15 cellular contexts compared by ENCODE assay signal in genomic region chr18:48732767-48733424, GRCh38.
DNase-seq lines count a peak whose midpoint lies in the region; ATAC-seq and TF ChIP-seq lines count a peak whose summit lies in the region.
"Had no signal": no experiment of that assay in that cellular context is flagged by ENCODE, and none has a peak within 500 bp of the region (broad histone marks: within the 10 kb centered on the region; RNA-seq: fewer than 3 reads in every experiment).

No MANE protein-coding gene starts in this region.

- no peaks in the 10 kb centered on the region for H3K9me3 ChIP-seq in RWPE2 (ENCODE audit: severe bottlenecking)
- no peaks in the 10 kb centered on the region for H3K9me3 ChIP-seq in gastrocnemius medialis
- H3K9me3 ChIP-seq: A549, spleen had no signal

- ATAC-seq in HG02852 (IDR thresholded peaks at IDR 0.05; ENCODE audit: unreplicated experiment) (peak; percentile 64), RWPE2 (ENCODE audit: low read depth) (peak; percentile 60), gastrocnemius medialis (no peak), HG03280 (IDR thresholded peaks at IDR 0.05; ENCODE audit: unreplicated experiment) (no peak)
- ATAC-seq: A549, Panc1 had no signal

- H3K4me1 ChIP-seq in RWPE2 (ENCODE audit: insufficient read depth, poor library complexity, severe bottlenecking): peaks cover 29% of the 10 kb centered on the region
- peaks cover 29 to 36% of the 10 kb centered on the region in 2 donors for H3K4me1 ChIP-seq in gastrocnemius medialis
- H3K4me1 ChIP-seq: A549 had no signal

- TF ChIP-seq CTCF in RWPE2 (IDR thresholded peaks at IDR 0.05; ENCODE audit: poor library complexity, severe bottlenecking) (no peak), gastrocnemius medialis (IDR thresholded peaks at IDR 0.05 in 4 of 5, conservative IDR thresholded peaks at IDR 0.05 in 1 of 5) (no peak)

- H3K4me3 ChIP-seq in RWPE2 (ENCODE audit: severe bottlenecking) (no peak overlapping the region), gastrocnemius medialis (no peak overlapping the region)
- H3K4me3 ChIP-seq: A549, spleen had no signal

- intact Hi-C loops in gastrocnemius medialis (cut with DNase I; ENCODE audit: low total_unique reads): no loop called here

- no peak for TF ChIP-seq POLR2A in gastrocnemius medialis (IDR thresholded peaks at IDR 0.05)

- no peaks in the 10 kb centered on the region for H3K36me3 ChIP-seq in RWPE2 (ENCODE audit: low read depth)
- no peaks in the 10 kb centered on the region for H3K36me3 ChIP-seq in gastrocnemius medialis
- H3K36me3 ChIP-seq: spleen had no signal

- H3K27ac ChIP-seq in RWPE2 (ENCODE audit: poor library complexity, severe bottlenecking) (peak overlapping the region; percentile 9), gastrocnemius medialis (peak overlapping the region; percentile 8 to 70 (median 28))
- H3K27ac ChIP-seq: A549, spleen had no signal

- no peaks in the 10 kb centered on the region for H3K27me3 ChIP-seq in RWPE2 (ENCODE audit: insufficient read depth, poor library complexity, severe bottlenecking)
- H3K27me3 ChIP-seq in gastrocnemius medialis: no peaks in the 10 kb centered on the region
- H3K27me3 ChIP-seq: spleen had no signal

- in situ Hi-C loops in gastrocnemius medialis (cut with MboI; ENCODE audit: low sequenced_read_pairs in 4 of 4): no loop called here

- DNase-seq in NCI-H1436 (lab: John Stamatoyannopoulos, UW): peak; percentile 59
- no peak for DNase-seq in NCI-H1436 treated with DMSO at 0.1 percent for 48 hours (lab: John Stamatoyannopoulos, UW)
- DNase-seq in RWPE2 (ENCODE audit: low spot score): no peak
- DNase-seq in gastrocnemius medialis: no peak
- no peak for DNase-seq in SIG-M5 (lab: John Stamatoyannopoulos, UW)
- DNase-seq in kidney glomerular epithelial cell (lab: John Stamatoyannopoulos, UW): no peak
- DNase-seq: activated CD4-positive, alpha-beta T cell treated with anti-CD3 and anti-CD28 coated beads, Interleukin-2, amount 50 U/mL, for 4 hours; activated effector memory CD4-positive, alpha-beta T cell treated with Interleukin-2 at 50 U/mL for 16 hours; NCI-H1092; spleen; T-helper 2 cell had no signal

Comparison
In these comparisons a context has a peak if more than half of its experiments do, and no peak if none do; other contexts are left out.
1. ATAC-seq: peak in HG02852 (single experiment) and RWPE2 (single experiment); none in gastrocnemius medialis (0 of 2) and HG03280 (single experiment).